8 cellular contexts compared by ENCODE assay signal in genomic region chr6:87698618-87699017, GRCh38. TPM values are rescaled to one million over a fixed set of nuclear protein-coding genes. Genes with fewer than 3 reads are reported as not detected.
DNase-seq lines count a peak whose midpoint lies in the region; ATAC-seq and TF ChIP-seq lines count a peak whose summit lies in the region.

No MANE protein-coding gene starts in this region.

- H3K79me2 ChIP-seq in mammary epithelial cell (ENCODE audit: insufficient read depth, low read length): peaks cover 84% of the 10 kb centered on the region

- H4K20me1 ChIP-seq in mammary epithelial cell (ENCODE audit: insufficient read depth, low read length): peaks cover 21% of the 10 kb centered on the region

- in situ Hi-C loops in mammary epithelial cell (cut with MboI; ENCODE audit: low sequenced_read_pairs in 2 of 2): loop anchor here in 1 of 2 donors (10.0 kb wide), 1 partner anchor 106 kb away; no protein-coding TSS in a partner anchor

- H2AFZ ChIP-seq in mammary epithelial cell (ENCODE audit: low read depth, low read length): no peak overlapping the region

- DNase-seq in CD1c-positive myeloid dendritic cell (ENCODE audit: extremely low spot score): peak; percentile 88
- no peak for DNase-seq in MG63
- DNase-seq in mammary epithelial cell: no peak
- no peak for DNase-seq in HCEC 1CT
- no peak for DNase-seq in NCI-H2029 treated with DMSO at 0.1 percent for 48 hours (lab: John Stamatoyannopoulos, UW)
- DNase-seq in DMS153 (lab: John Stamatoyannopoulos, UW): no peak

- H3K9ac ChIP-seq in mammary epithelial cell (ENCODE audit: insufficient read depth, low read length) (peak overlapping the region; percentile 98), mucosa of rectum (ENCODE audit: low read depth in 1 of 2, low read length in 2 of 2) (peak overlapping the region in 1 of 2 donors; percentile 43)

- intact Hi-C loops in mammary epithelial cell (cut with micrococcal nuclease): loop anchor here (10.0 kb wide), 1 partner anchor 304 kb away; no protein-coding TSS in a partner anchor

- H3K4me2 ChIP-seq in mammary epithelial cell (ENCODE audit: insufficient read depth, low read depth, low read length): peak overlapping the region; percentile 78

- no peak for ATAC-seq in GM18505 (IDR thresholded peaks at IDR 0.05; ENCODE audit: unreplicated experiment)

- H3K4me3 ChIP-seq in MG63 (peak overlapping the region; percentile 86), mammary epithelial cell (replicated peaks in 1 of 3; ENCODE audit: insufficient read depth in 1 of 3, low read depth in 2 of 3, low read length in 3 of 3) (peak overlapping the region; percentile 68 to 90 (median 85)), mucosa of rectum (ENCODE audit: low read length in 2 of 2) (peak overlapping the region; percentile 89 to 93)

- no peaks in the 10 kb centered on the region for H3K27me3 ChIP-seq in MG63
- no peaks in the 10 kb centered on the region for H3K27me3 ChIP-seq in mammary epithelial cell (ENCODE audit: insufficient read depth, low read length)
- H3K27me3 ChIP-seq in mucosa of rectum (ENCODE audit: control insufficient read depth in 2 of 2, insufficient read depth in 2 of 2, low read length in 2 of 2): no peaks in the 10 kb centered on the region

- no peak for TF ChIP-seq POLR2A in GM18505 (IDR thresholded peaks at IDR 0.05; ENCODE audit: borderline replicate concordance, extremely low read depth, insufficient read depth, insufficient read length)

- 0% methylated on average over 2 of the region's 2 CpGs for WGBS in mammary epithelial cell (ENCODE audit: low coverage, missing lambda C conversion rate)

- no peaks in the 10 kb centered on the region for H3K9me3 ChIP-seq in MG63
- H3K9me3 ChIP-seq in mammary epithelial cell (replicated peaks; ENCODE audit: insufficient read depth, low read length): no peaks in the 10 kb centered on the region
- H3K9me3 ChIP-seq in mucosa of rectum (ENCODE audit: control insufficient read depth in 2 of 2, low read length in 2 of 2): no peaks in the 10 kb centered on the region

- peak overlapping the region; percentile 94 for H3K27ac ChIP-seq in mammary epithelial cell (ENCODE audit: insufficient read depth, low read depth, low read length)
- H3K27ac ChIP-seq in mucosa of rectum (ENCODE audit: low read depth in 2 of 2, low read length in 2 of 2): peak overlapping the region; percentile 4 to 59

- BruUV-seq in mammary epithelial cell (replicated peaks; lab: Mats Ljungman, UMichigan): no TSS peak

- TF ChIP-seq CTCF in mammary epithelial cell (conservative IDR thresholded peaks at IDR 0.05 in 1 of 2, IDR thresholded peaks at IDR 0.05 in 1 of 2; ENCODE audit: extremely low read depth in 1 of 2, insufficient read depth in 1 of 2, low read depth in 1 of 2, low read length in 2 of 2): no peak

- CTCF ChIA-PET in mammary epithelial cell (lab: Charles Lee; ENCODE audit: low non-redundant PET): interaction anchor here (1.2 kb wide), 1 partner anchor 16 kb away, joined by 8 read pairs; no protein-coding TSS in a partner anchor

- dilution Hi-C loops in mammary epithelial cell (cut with HindIII; ENCODE audit: low sequenced_read_pairs): loop anchor here (5.0 kb wide), 2 partner anchors 64 to 91 kb away; no protein-coding TSS in a partner anchor

- H3K36me3 ChIP-seq in MG63 (peaks cover 13% of the 10 kb centered on the region), mammary epithelial cell (ENCODE audit: insufficient read depth, low read length) (no peaks in the 10 kb centered on the region), mucosa of rectum (ENCODE audit: control insufficient read depth in 2 of 2, insufficient read depth in 2 of 2, low read length in 2 of 2) (no peaks in the 10 kb centered on the region)

- H3K4me1 ChIP-seq in mammary epithelial cell (ENCODE audit: insufficient read depth, low read length) (peaks cover 10% of the 10 kb centered on the region), mucosa of rectum (ENCODE audit: control insufficient read depth in 2 of 2, insufficient read depth in 2 of 2, low read length in 2 of 2) (peaks cover 10 to 24% of the 10 kb centered on the region in 2 donors)

RNA-seq across cellular contexts. Expression of gene AKIRIN2, which starts 3.4 kb away (rescaled TPM):
- total RNA-seq in MG63 (2014; rRNA removed; shearing (Covaris generic); ENCODE audit: low replicate concordance): 11.4 and 19.5 TPM in 2 replicates
- 10 to 100 TPM; 32.7 to 65.7 TPM for total RNA-seq in mammary epithelial cell
- polyA plus RNA-seq in mammary epithelial cell: 23.1 TPM
- polyA minus RNA-seq in mammary epithelial cell: 36.7 TPM
